6 cellular contexts compared by ENCODE assay signal in genomic region chr4:14912426-14912825, GRCh38.
"Had no signal": no experiment of that assay in that cellular context is flagged by ENCODE, and none has a peak within 500 bp of the region (broad histone marks: within the 10 kb centered on the region; RNA-seq: fewer than 3 reads in every experiment).

No MANE protein-coding gene starts in this region.

- DNase-seq: IMR-90, KBM-7, KG1 had no signal

- ATAC-seq: HepG2, K562 had no signal

- H3K4me3 ChIP-seq: K562 had no signal

- H3K27ac ChIP-seq: HL-60 had no signal
